ENCODE assay signal across 1 cellular context in genomic region chr11:3421608-3422379, GRCh38.
A peak's percentile ranks its signal among the peaks of the same experiment; 100 is the strongest.
TF ChIP-seq lines count a peak whose summit lies in the region.

No MANE protein-coding gene starts in this region.

TF ChIP-seq in HEK293, 187 proteins besides CTCF, POLR2A, EP300 and RAD21 (continued from another document):
- TF ChIP-seq PRDM10 (tag by site-specific recombination; IDR thresholded peaks at IDR 0.05) (peak; percentile 45; the same call in 1 of the 2 replicates), ZNF394 (tag by site-specific recombination; IDR thresholded peaks at IDR 0.05; ENCODE audit: borderline replicate concordance) (peak; percentile 13; the same call in 1 of the 2 replicates), ZNF76 (tag by site-specific recombination; IDR thresholded peaks at IDR 0.05; ENCODE audit: borderline replicate concordance, low read depth) (0 out of 2 replicates have a peak, but pooled peaks have one; percentile 19), ZNF600 (tag by site-specific recombination; IDR thresholded peaks at IDR 0.05) (0 out of 2 replicates have a peak, but pooled peaks have one; percentile 27), GLIS2 (tag by site-specific recombination; IDR thresholded peaks at IDR 0.05) (0 out of 2 replicates have a peak, but pooled peaks have one; percentile 9), ZNF335 (tag by site-specific recombination; conservative IDR thresholded peaks at IDR 0.05) (peak; percentile 85)
TF ChIP-seq in HEK293: peak in this region for 7; not testable (repeated sequence) for 180.
